1 cellular context compared by ENCODE assay signal in genomic region chr17:39636927-39637736, GRCh38.
A peak's percentile ranks its signal among the peaks of the same experiment; 100 is the strongest.
TF ChIP-seq lines count a peak whose summit lies in the region.

Gene STARD3, plus strand, starts transcription at chr17:39637144. Its CDS starts 16,388 bp downstream, at chr17:39653532.

TF ChIP-seq in SK-N-SH, 30 proteins besides CTCF, POLR2A, EP300 and RAD21 (continued from another document):
- TF ChIP-seq REST (IDR thresholded peaks at IDR 0.05; ENCODE audit: low read depth, low read length) (0 out of 2 replicates have a peak, but pooled peaks have one; percentile 4), NRF1 (IDR thresholded peaks at IDR 0.05; ENCODE audit: low read depth, low read length) (peak; percentile 67), SIN3A (IDR thresholded peaks at IDR 0.05; ENCODE audit: borderline replicate concordance, low read depth, low read length) (peak; percentile 49; the same call in 1 of the 2 replicates), EZH2phosphoT487 (IDR thresholded peaks at IDR 0.05; ENCODE audit: borderline replicate concordance, low read depth) (no peak), CHD2 (IDR thresholded peaks at IDR 0.05; ENCODE audit: low read length, partially characterized antibody) (peak; percentile 37), USF2 (IDR thresholded peaks at IDR 0.05; ENCODE audit: borderline replicate concordance, low read depth, low read length) (no peak)
- TF ChIP-seq, protein P1, sequence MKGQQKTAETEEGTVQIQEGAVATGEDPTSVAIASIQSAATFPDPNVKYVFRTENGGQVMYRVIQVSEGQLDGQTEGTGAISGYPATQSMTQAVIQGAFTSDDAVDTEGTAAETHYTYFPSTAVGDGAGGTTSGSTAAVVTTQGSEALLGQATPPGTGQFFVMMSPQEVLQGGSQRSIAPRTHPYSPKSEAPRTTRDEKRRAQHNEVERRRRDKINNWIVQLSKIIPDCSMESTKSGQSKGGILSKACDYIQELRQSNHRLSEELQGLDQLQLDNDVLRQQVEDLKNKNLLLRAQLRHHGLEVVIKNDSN (IDR thresholded peaks at IDR 0.05; ENCODE audit: borderline replicate concordance, low read depth) = 0 out of 2 replicates have a peak, but pooled peaks have one; percentile 8
- TF ChIP-seq, protein P2, sequence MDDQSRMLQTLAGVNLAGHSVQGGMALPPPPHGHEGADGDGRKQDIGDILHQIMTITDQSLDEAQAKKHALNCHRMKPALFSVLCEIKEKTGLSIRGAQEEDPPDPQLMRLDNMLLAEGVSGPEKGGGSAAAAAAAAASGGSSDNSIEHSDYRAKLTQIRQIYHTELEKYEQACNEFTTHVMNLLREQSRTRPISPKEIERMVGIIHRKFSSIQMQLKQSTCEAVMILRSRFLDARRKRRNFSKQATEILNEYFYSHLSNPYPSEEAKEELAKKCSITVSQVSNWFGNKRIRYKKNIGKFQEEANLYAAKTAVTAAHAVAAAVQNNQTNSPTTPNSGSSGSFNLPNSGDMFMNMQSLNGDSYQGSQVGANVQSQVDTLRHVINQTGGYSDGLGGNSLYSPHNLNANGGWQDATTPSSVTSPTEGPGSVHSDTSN (IDR thresholded peaks at IDR 0.05) = 0 out of 2 replicates have a peak, but pooled peaks have one; percentile 17
